8 cellular contexts compared by ENCODE assay signal in genomic region chr20:56392282-56393132, GRCh38.
DNase-seq lines count a peak whose midpoint lies in the region; ATAC-seq lines count a peak whose summit lies in the region.

TSS of gene CSTF1 (plus strand) at chr20:56392645. CDS start at chr20:56395553, 2,908 bp downstream.

- DNase-seq in AG08395 (ENCODE audit: low spot score) (peak; percentile 100), NCI-H345 treated with DMSO at 0.1 percent for 48 hours (lab: John Stamatoyannopoulos, UW; ENCODE audit: unreplicated experiment) (peak; percentile 99), iris pigment epithelial cell (ENCODE audit: low read depth) (peak; percentile 100)
- peak; percentile 98 to 99 (median 98) for DNase-seq in activated CD4-positive, CD25-positive, alpha-beta regulatory T cell (lab: John Stamatoyannopoulos, UW)
- peak; percentile 100 for DNase-seq in central memory CD4-positive, alpha-beta T cell
- DNase-seq in stimulated activated CD4-positive, alpha-beta T cell treated with anti-CD3 and anti-CD28 coated beads, Interleukin-12 subunit alpha, Interleukin-12 subunit beta, amount 100 ng/mL, for 4 hours = peak; percentile 99

- peak; percentile 98 for ATAC-seq in GM19023 (IDR thresholded peaks at IDR 0.05; ENCODE audit: unreplicated experiment)
- ATAC-seq in HG03280 (IDR thresholded peaks at IDR 0.05; ENCODE audit: unreplicated experiment) = peak; percentile 89

Comparison
In these comparisons a context has a peak if more than half of its experiments do, and no peak if none do; other contexts are left out.
1. Peak in every context shown above with its lines: DNase-seq and ATAC-seq.